In genomic region chr4:140149851-140150635, GRCh38 we compare ENCODE assay signal across 2 cellular contexts.
TF ChIP-seq lines count a peak whose summit lies in the region.

No MANE protein-coding gene starts in this region.

TF ChIP-seq in A549, 52 proteins besides CTCF, POLR2A, EP300 and RAD21 (continued from another document):
- no peak for TF ChIP-seq ATOH8 (CRISPR knock-in tag; IDR thresholded peaks at IDR 0.05; ENCODE audit: low read depth)
- TF ChIP-seq BHLHE40 (IDR thresholded peaks at IDR 0.05; ENCODE audit: low read depth, low read length) = no peak
- no peak for TF ChIP-seq FOXS1 (CRISPR knock-in tag; IDR thresholded peaks at IDR 0.05)
- no peak for TF ChIP-seq HMGXB4 (CRISPR knock-in tag; IDR thresholded peaks at IDR 0.05; ENCODE audit: borderline replicate concordance)

TF ChIP-seq in HepG2, 621 proteins besides CTCF, POLR2A, EP300 and RAD21 (continued from another document):
- TF ChIP-seq ARID3A (IDR thresholded peaks at IDR 0.05; ENCODE audit: low read depth, low read length) (no peak), ZSCAN31 (CRISPR knock-in tag; IDR thresholded peaks at IDR 0.05; ENCODE audit: low read depth) (no peak), TIGD3 (CRISPR knock-in tag; IDR thresholded peaks at IDR 0.05; ENCODE audit: borderline replicate concordance) (no peak), RBFOX2 (IDR thresholded peaks at IDR 0.05; ENCODE audit: low read depth, low read length) (no peak), SATB2 (CRISPR knock-in tag; IDR thresholded peaks at IDR 0.05) (no peak), ZNF614 (CRISPR knock-in tag; IDR thresholded peaks at IDR 0.05; ENCODE audit: borderline replicate concordance) (no peak), ZNF33A (CRISPR knock-in tag; IDR thresholded peaks at IDR 0.05; ENCODE audit: borderline replicate concordance) (no peak), ZNF30 (CRISPR knock-in tag; IDR thresholded peaks at IDR 0.05) (no peak), SP4 (CRISPR knock-in tag; IDR thresholded peaks at IDR 0.05) (no peak), GFI1 (CRISPR knock-in tag; IDR thresholded peaks at IDR 0.05; ENCODE audit: borderline replicate concordance) (no peak), FOSL2 (CRISPR knock-in tag; IDR thresholded peaks at IDR 0.05) (no peak), NR2F2 (IDR thresholded peaks at IDR 0.05; ENCODE audit: borderline replicate concordance, low read depth) (no peak), NCOR1 (IDR thresholded peaks at IDR 0.05; ENCODE audit: borderline replicate concordance, low read length) (no peak), CEBPZ (IDR thresholded peaks at IDR 0.05; ENCODE audit: low read length) (no peak), ZNF224 (CRISPR knock-in tag; IDR thresholded peaks at IDR 0.05) (no peak)
